1 cellular context compared by ENCODE assay signal in the genomic region with DNA sequence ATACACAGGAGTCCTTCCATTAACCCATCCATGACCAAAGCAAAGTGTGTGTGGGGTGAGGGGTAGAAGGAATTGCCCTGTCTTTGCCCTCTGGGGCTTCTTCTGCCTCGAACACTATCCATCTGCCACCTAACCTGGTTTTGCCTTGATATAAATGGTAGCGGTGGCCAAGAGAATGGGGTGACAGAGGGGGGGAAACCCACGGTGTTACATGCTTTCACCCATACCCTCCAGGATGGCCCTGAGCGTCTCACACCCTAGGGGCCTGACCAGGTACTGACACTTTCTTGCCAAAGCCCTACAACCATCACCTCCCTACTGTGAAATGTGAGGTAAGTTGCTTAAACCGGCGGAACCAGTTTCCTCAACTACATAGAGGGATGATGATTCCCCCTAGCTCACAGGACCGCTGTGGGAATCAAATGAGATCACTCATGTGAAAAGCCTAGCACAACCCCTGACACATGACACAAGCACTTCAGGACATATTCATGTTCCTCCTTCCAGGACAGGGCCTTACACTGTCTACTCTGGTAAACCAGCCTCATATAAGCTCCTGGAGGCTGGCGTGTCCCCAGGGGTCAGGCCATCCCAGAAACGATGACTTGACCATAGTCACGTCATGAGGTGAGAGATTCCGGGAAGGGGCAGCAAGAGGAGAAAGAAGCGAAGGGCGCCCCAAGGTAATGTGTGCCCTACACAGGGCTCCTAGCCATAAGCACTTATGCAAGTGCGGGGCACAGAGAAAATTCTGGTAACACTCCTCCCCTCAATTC.
A peak's percentile ranks its signal among the peaks of the same experiment; 100 is the strongest.
TF ChIP-seq lines count a peak whose summit lies in the region.

No MANE protein-coding gene starts in this region.

TF ChIP-seq in GM12878, 131 proteins besides CTCF, POLR2A, EP300 and RAD21 (continued from another document and continues in another):
- TF ChIP-seq, protein P1, sequence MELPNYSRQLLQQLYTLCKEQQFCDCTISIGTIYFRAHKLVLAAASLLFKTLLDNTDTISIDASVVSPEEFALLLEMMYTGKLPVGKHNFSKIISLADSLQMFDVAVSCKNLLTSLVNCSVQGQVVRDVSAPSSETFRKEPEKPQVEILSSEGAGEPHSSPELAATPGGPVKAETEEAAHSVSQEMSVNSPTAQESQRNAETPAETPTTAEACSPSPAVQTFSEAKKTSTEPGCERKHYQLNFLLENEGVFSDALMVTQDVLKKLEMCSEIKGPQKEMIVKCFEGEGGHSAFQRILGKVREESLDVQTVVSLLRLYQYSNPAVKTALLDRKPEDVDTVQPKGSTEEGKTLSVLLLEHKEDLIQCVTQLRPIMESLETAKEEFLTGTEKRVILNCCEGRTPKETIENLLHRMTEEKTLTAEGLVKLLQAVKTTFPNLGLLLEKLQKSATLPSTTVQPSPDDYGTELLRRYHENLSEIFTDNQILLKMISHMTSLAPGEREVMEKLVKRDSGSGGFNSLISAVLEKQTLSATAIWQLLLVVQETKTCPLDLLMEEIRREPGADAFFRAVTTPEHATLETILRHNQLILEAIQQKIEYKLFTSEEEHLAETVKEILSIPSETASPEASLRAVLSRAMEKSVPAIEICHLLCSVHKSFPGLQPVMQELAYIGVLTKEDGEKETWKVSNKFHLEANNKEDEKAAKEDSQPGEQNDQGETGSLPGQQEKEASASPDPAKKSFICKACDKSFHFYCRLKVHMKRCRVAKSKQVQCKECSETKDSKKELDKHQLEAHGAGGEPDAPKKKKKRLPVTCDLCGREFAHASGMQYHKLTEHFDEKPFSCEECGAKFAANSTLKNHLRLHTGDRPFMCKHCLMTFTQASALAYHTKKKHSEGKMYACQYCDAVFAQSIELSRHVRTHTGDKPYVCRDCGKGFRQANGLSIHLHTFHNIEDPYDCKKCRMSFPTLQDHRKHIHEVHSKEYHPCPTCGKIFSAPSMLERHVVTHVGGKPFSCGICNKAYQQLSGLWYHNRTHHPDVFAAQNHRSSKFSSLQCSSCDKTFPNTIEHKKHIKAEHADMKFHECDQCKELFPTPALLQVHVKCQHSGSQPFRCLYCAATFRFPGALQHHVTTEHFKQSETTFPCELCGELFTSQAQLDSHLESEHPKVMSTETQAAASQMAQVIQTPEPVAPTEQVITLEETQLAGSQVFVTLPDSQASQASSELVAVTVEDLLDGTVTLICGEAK (IDR thresholded peaks at IDR 0.05; ENCODE audit: borderline replicate concordance), result no peak
- TF ChIP-seq MEF2B (IDR thresholded peaks at IDR 0.05; ENCODE audit: partially characterized antibody, poor library complexity, severe bottlenecking) (peak; percentile 87), POLR2AphosphoS5 (IDR thresholded peaks at IDR 0.05; ENCODE audit: low read length) (peak; percentile 76; the same call in 1 of the 2 replicates), BMI1 (IDR thresholded peaks at IDR 0.05; ENCODE audit: borderline replicate concordance) (0 out of 2 replicates have a peak, but pooled peaks have one; percentile 38), RELA (IDR thresholded peaks at IDR 0.05; ENCODE audit: borderline replicate concordance, partially characterized antibody) (peak; percentile 60), NBN (IDR thresholded peaks at IDR 0.05) (peak; percentile 91), RB1 (IDR thresholded peaks at IDR 0.05; ENCODE audit: borderline replicate concordance) (0 out of 2 replicates have a peak, but pooled peaks have one; percentile 27), NRF1 (conservative IDR thresholded peaks at IDR 0.05; ENCODE audit: low read depth, low read length) (0 out of 2 replicates have a peak, but pooled peaks have one; percentile 11), NFYA (IDR thresholded peaks at IDR 0.05; ENCODE audit: borderline replicate concordance, low read depth, low read length) (no peak), BCL11A (IDR thresholded peaks at IDR 0.05; ENCODE audit: low read depth, low read length) (no peak), NR2F1 (conservative IDR thresholded peaks at IDR 0.05) (peak; percentile 56; the same call in 1 of the 2 replicates), SMC3 (IDR thresholded peaks at IDR 0.05; ENCODE audit: borderline replicate concordance, low read length) (peak; percentile 59; the same call in 1 of the 2 replicates), NFIC (IDR thresholded peaks at IDR 0.05; ENCODE audit: low read depth, low read length) (peak; percentile 49; the same call in 1 of the 2 replicates), ATF7 (IDR thresholded peaks at IDR 0.05; ENCODE audit: low read depth) (peak; percentile 92), BHLHE40 (IDR thresholded peaks at IDR 0.05; ENCODE audit: borderline replicate concordance in 1 of 2, low read depth in 2 of 2, low read length in 1 of 2) (peak; percentile 65 to 66; a peak in 3 of 4 replicates), MTA3 (IDR thresholded peaks at IDR 0.05; ENCODE audit: borderline replicate concordance, low read length) (peak; percentile 91; the same call in 1 of the 2 replicates), HDAC6 (IDR thresholded peaks at IDR 0.05; ENCODE audit: unreplicated experiment) (peak; percentile 8), ZSCAN29 (IDR thresholded peaks at IDR 0.05) (0 out of 2 replicates have a peak, but pooled peaks have one; percentile 63), ZNF207 (IDR thresholded peaks at IDR 0.05; ENCODE audit: borderline replicate concordance) (peak; percentile 49; the same call in 1 of the 2 replicates), GATAD2B (conservative IDR thresholded peaks at IDR 0.05; ENCODE audit: low read depth) (peak; percentile 61; the same call in 1 of the 2 replicates), SUPT20H (IDR thresholded peaks at IDR 0.05; ENCODE audit: borderline replicate concordance, control insufficient read depth, low read depth, low read length) (no peak), DPF2 (IDR thresholded peaks at IDR 0.05) (peak; percentile 43), SIX5 (IDR thresholded peaks at IDR 0.05; ENCODE audit: low read depth, low read length, severe bottlenecking) (no peak)
- TF ChIP-seq, protein P2, sequence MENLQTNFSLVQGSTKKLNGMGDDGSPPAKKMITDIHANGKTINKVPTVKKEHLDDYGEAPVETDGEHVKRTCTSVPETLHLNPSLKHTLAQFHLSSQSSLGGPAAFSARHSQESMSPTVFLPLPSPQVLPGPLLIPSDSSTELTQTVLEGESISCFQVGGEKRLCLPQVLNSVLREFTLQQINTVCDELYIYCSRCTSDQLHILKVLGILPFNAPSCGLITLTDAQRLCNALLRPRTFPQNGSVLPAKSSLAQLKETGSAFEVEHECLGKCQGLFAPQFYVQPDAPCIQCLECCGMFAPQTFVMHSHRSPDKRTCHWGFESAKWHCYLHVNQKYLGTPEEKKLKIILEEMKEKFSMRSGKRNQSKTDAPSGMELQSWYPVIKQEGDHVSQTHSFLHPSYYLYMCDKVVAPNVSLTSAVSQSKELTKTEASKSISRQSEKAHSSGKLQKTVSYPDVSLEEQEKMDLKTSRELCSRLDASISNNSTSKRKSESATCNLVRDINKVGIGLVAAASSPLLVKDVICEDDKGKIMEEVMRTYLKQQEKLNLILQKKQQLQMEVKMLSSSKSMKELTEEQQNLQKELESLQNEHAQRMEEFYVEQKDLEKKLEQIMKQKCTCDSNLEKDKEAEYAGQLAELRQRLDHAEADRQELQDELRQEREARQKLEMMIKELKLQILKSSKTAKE (IDR thresholded peaks at IDR 0.05; ENCODE audit: low read depth, poor library complexity, severe bottlenecking), result peak; percentile 90
- TF ChIP-seq, protein P3, sequence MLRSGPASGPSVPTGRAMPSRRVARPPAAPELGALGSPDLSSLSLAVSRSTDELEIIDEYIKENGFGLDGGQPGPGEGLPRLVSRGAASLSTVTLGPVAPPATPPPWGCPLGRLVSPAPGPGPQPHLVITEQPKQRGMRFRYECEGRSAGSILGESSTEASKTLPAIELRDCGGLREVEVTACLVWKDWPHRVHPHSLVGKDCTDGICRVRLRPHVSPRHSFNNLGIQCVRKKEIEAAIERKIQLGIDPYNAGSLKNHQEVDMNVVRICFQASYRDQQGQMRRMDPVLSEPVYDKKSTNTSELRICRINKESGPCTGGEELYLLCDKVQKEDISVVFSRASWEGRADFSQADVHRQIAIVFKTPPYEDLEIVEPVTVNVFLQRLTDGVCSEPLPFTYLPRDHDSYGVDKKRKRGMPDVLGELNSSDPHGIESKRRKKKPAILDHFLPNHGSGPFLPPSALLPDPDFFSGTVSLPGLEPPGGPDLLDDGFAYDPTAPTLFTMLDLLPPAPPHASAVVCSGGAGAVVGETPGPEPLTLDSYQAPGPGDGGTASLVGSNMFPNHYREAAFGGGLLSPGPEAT (IDR thresholded peaks at IDR 0.05; ENCODE audit: low read depth), result peak; percentile 84
- TF ChIP-seq, protein P4, sequence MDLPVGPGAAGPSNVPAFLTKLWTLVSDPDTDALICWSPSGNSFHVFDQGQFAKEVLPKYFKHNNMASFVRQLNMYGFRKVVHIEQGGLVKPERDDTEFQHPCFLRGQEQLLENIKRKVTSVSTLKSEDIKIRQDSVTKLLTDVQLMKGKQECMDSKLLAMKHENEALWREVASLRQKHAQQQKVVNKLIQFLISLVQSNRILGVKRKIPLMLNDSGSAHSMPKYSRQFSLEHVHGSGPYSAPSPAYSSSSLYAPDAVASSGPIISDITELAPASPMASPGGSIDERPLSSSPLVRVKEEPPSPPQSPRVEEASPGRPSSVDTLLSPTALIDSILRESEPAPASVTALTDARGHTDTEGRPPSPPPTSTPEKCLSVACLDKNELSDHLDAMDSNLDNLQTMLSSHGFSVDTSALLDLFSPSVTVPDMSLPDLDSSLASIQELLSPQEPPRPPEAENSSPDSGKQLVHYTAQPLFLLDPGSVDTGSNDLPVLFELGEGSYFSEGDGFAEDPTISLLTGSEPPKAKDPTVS (IDR thresholded peaks at IDR 0.05; ENCODE audit: low read depth, low read length), result no peak
- TF ChIP-seq, protein P5, sequence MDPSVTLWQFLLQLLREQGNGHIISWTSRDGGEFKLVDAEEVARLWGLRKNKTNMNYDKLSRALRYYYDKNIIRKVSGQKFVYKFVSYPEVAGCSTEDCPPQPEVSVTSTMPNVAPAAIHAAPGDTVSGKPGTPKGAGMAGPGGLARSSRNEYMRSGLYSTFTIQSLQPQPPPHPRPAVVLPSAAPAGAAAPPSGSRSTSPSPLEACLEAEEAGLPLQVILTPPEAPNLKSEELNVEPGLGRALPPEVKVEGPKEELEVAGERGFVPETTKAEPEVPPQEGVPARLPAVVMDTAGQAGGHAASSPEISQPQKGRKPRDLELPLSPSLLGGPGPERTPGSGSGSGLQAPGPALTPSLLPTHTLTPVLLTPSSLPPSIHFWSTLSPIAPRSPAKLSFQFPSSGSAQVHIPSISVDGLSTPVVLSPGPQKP (IDR thresholded peaks at IDR 0.05; ENCODE audit: low read depth, low read length), result no peak
- TF ChIP-seq, protein P6, sequence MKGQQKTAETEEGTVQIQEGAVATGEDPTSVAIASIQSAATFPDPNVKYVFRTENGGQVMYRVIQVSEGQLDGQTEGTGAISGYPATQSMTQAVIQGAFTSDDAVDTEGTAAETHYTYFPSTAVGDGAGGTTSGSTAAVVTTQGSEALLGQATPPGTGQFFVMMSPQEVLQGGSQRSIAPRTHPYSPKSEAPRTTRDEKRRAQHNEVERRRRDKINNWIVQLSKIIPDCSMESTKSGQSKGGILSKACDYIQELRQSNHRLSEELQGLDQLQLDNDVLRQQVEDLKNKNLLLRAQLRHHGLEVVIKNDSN (IDR thresholded peaks at IDR 0.05; ENCODE audit: borderline replicate concordance, extremely low read length, insufficient read depth, low read depth, low read length), result no peak
- TF ChIP-seq, protein P7, sequence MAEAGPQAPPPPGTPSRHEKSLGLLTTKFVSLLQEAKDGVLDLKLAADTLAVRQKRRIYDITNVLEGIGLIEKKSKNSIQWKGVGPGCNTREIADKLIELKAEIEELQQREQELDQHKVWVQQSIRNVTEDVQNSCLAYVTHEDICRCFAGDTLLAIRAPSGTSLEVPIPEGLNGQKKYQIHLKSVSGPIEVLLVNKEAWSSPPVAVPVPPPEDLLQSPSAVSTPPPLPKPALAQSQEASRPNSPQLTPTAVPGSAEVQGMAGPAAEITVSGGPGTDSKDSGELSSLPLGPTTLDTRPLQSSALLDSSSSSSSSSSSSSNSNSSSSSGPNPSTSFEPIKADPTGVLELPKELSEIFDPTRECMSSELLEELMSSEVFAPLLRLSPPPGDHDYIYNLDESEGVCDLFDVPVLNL (IDR thresholded peaks at IDR 0.05; ENCODE audit: low read depth, low read length), result no peak
- TF ChIP-seq, protein P8, sequence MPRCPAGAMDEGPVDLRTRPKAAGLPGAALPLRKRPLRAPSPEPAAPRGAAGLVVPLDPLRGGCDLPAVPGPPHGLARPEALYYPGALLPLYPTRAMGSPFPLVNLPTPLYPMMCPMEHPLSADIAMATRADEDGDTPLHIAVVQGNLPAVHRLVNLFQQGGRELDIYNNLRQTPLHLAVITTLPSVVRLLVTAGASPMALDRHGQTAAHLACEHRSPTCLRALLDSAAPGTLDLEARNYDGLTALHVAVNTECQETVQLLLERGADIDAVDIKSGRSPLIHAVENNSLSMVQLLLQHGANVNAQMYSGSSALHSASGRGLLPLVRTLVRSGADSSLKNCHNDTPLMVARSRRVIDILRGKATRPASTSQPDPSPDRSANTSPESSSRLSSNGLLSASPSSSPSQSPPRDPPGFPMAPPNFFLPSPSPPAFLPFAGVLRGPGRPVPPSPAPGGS (IDR thresholded peaks at IDR 0.05; ENCODE audit: borderline replicate concordance, insufficient read depth, low read depth, low read length, poor library complexity, severe bottlenecking), result peak; percentile 2
- TF ChIP-seq, protein P9, sequence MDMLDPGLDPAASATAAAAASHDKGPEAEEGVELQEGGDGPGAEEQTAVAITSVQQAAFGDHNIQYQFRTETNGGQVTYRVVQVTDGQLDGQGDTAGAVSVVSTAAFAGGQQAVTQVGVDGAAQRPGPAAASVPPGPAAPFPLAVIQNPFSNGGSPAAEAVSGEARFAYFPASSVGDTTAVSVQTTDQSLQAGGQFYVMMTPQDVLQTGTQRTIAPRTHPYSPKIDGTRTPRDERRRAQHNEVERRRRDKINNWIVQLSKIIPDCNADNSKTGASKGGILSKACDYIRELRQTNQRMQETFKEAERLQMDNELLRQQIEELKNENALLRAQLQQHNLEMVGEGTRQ (IDR thresholded peaks at IDR 0.05; ENCODE audit: borderline replicate concordance, low read depth, low read length), result no peak
- TF ChIP-seq, protein P10, sequence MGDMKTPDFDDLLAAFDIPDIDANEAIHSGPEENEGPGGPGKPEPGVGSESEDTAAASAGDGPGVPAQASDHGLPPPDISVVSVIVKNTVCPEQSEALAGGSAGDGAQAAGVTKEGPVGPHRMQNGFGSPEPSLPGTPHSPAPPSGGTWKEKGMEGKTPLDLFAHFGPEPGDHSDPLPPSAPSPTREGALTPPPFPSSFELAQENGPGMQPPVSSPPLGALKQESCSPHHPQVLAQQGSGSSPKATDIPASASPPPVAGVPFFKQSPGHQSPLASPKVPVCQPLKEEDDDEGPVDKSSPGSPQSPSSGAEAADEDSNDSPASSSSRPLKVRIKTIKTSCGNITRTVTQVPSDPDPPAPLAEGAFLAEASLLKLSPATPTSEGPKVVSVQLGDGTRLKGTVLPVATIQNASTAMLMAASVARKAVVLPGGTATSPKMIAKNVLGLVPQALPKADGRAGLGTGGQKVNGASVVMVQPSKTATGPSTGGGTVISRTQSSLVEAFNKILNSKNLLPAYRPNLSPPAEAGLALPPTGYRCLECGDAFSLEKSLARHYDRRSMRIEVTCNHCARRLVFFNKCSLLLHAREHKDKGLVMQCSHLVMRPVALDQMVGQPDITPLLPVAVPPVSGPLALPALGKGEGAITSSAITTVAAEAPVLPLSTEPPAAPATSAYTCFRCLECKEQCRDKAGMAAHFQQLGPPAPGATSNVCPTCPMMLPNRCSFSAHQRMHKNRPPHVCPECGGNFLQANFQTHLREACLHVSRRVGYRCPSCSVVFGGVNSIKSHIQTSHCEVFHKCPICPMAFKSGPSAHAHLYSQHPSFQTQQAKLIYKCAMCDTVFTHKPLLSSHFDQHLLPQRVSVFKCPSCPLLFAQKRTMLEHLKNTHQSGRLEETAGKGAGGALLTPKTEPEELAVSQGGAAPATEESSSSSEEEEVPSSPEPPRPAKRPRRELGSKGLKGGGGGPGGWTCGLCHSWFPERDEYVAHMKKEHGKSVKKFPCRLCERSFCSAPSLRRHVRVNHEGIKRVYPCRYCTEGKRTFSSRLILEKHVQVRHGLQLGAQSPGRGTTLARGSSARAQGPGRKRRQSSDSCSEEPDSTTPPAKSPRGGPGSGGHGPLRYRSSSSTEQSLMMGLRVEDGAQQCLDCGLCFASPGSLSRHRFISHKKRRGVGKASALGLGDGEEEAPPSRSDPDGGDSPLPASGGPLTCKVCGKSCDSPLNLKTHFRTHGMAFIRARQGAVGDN (IDR thresholded peaks at IDR 0.05), result peak; percentile 93
